Comparison of ENCODE assay signal across 26 cellular contexts in the genomic region with DNA sequence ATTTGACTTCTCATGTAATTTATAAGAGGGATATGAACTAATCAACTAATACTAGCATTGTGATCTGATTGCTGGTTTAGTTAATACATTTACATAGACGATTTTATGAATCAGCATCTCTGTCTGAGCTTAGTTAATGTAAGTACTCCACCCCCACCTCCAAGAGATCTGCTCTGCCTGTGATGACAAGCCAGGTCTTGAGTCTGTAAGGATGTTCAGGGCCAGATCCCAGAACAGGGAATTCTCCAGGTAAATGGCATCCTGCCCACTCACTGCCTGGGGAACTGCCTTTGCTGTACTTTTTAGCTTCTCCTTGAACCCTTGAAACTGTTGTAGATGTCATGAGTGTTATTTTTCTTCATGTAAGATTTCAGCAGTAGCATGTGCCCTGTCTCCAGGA.
"Had no signal": no experiment of that assay in that cellular context is flagged by ENCODE, and none has a peak within 500 bp of the region (broad histone marks: within the 10 kb centered on the region; RNA-seq: fewer than 3 reads in every experiment).

No MANE protein-coding gene starts in this region.

- H3K27me3 ChIP-seq: dorsolateral prefrontal cortex, esophagus squamous epithelium, gastrocnemius medialis, heart left ventricle, left lung had no signal

- H3K36me3 Mint-ChIP-seq: mesothelial cell of epicardium had no signal

- H3K36me3 ChIP-seq: esophagus squamous epithelium, gastrocnemius medialis, heart left ventricle, left lung, lower lobe of right lung had no signal

- H3K4me1 Mint-ChIP-seq: mesothelial cell of epicardium, naive B cell had no signal

- H3K4me3 Mint-ChIP-seq: mesothelial cell of epicardium, naive B cell had no signal

- DNase-seq: dermis blood vessel endothelial cell; dorsolateral prefrontal cortex; effector CD4-positive, alpha-beta T cell; effector memory CD4-positive, alpha-beta T cell; erythroblast; esophagus squamous epithelium; foreskin fibroblast; foreskin melanocyte; gastrocnemius medialis; glutamatergic neuron; heart left ventricle; hippocampal formation; left cardiac atrium; left lung; left ventricle myocardium superior; lower lobe of right lung; mesenchymal stem cell; mucosa of descending colon; naive B cell had no signal

- H3K4me3 ChIP-seq: coronary artery, dorsolateral prefrontal cortex, esophagus squamous epithelium, gastrocnemius medialis, heart left ventricle, left lung, lower lobe of right lung, mucosa of descending colon had no signal

- H3K27ac Mint-ChIP-seq: mesothelial cell of epicardium, naive B cell had no signal

- FAIRE-seq: colon, endometrium, islet of Langerhans, keratinocyte had no signal

- ATAC-seq: esophagus mucosa, gastrocnemius medialis, heart left ventricle, left cardiac atrium, left lung, left ventricle myocardium superior, lower lobe of right lung, mucosa of descending colon had no signal
